18 cellular contexts compared by ENCODE assay signal in the genomic region with DNA sequence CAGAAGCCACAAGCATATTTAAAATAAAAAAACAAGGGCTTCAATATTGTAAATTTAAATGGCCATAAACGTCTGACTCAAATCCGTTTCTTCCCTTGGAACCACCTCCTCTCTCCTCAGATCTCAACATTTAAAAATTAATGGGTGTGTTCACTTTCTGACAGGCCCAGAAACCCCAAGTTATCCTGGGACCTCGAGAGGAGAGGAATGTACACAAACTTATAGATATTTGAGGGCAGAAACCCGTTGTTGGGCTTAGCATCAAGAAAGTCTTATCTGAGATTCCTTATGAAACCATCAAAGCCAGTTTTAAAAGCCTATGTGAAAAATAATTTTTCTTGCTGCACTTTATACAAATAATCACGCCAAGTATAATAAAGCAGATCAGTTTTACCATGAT.
"Had no signal": no experiment of that assay in that cellular context is flagged by ENCODE, and none has a peak within 500 bp of the region (broad histone marks: within the 10 kb centered on the region; RNA-seq: fewer than 3 reads in every experiment).

No MANE protein-coding gene starts in this region.

- H3K27ac ChIP-seq: colonic mucosa, uterus had no signal

- H3K4me3 ChIP-seq: colonic mucosa, transverse colon, uterus had no signal

- H3K27me3 ChIP-seq: colonic mucosa, transverse colon, uterus had no signal

- H3K4me1 ChIP-seq: colonic mucosa had no signal

- H3K36me3 ChIP-seq: colonic mucosa, transverse colon, uterus had no signal

- ATAC-seq: activated CD8-positive, alpha-beta T cell treated with anti-CD3 and anti-CD28 coated beads for 36 hours; activated T-helper 17 cell treated with anti-CD3 and anti-CD28 coated beads, Interleukin-2, amount 50 U/mL, for 72 hours; left ventricle myocardium superior; natural killer cell treated with Interleukin-12 subunit alpha and Interleukin-12 subunit beta and Interleukin-15 and Interleukin-18, amount 100 ng/mL, for 72 hours; T-cell had no signal

- DNase-seq: activated CD4-positive, alpha-beta T cell treated with anti-CD3 and anti-CD28 coated beads for 48 hours; activated CD4-positive, CD25-positive, alpha-beta regulatory T cell; activated CD8-positive, alpha-beta T cell treated with anti-CD3 and anti-CD28 coated beads for 36 hours; activated naive CD4-positive, alpha-beta T cell; activated T-cell treated with anti-CD3 and anti-CD28 coated beads, Interleukin-2, amount 50 U/mL, for 1 hour; central memory CD4-positive, alpha-beta T cell; colonic mucosa; erythroblast; immature natural killer cell; left ventricle myocardium superior; posterior cingulate gyrus; retina; T-cell; T-helper 9 cell; transverse colon; uterus had no signal
